ENCODE assay signal across 10 cellular contexts in genomic region chr1:145983959-145984830, GRCh38. TPM values are rescaled to one million over a fixed set of nuclear protein-coding genes. Genes with fewer than 3 reads are reported as not detected.
DNase-seq lines count a peak whose midpoint lies in the region; ATAC-seq and TF ChIP-seq lines count a peak whose summit lies in the region.
"Had no signal": no experiment of that assay in that cellular context is flagged by ENCODE, and none has a peak within 500 bp of the region (broad histone marks: within the 10 kb centered on the region; RNA-seq: fewer than 3 reads in every experiment).

No MANE protein-coding gene starts in this region.

- no peak for DNase-seq in activated naive CD4-positive, alpha-beta T cell treated with Interleukin-2 at 50 U/mL for 16 hours
- DNase-seq in ascending aorta (ENCODE audit: low spot score in 2 of 2) (peak in 1 of 2 donors; percentile 24), myocyte (ENCODE audit: low read depth) (peak; percentile 47), transverse colon (peak; percentile 73), NCI-H1105 treated with DMSO at 0.1 percent for 48 hours (lab: John Stamatoyannopoulos, UW) (no peak)

- TF ChIP-seq CTCF in ascending aorta (IDR thresholded peaks at IDR 0.05) (no peak), transverse colon (IDR thresholded peaks at IDR 0.05) (no peak)

- H3K4me1 ChIP-seq in ascending aorta (peaks cover 30 to 62% of the 10 kb centered on the region in 2 donors), transverse colon (peaks cover 64 to 72% (median 68%) of the 10 kb centered on the region in 4 donors)

- in situ Hi-C loops in transverse colon (cut with MboI; ENCODE audit: low pct_ligation_motif_present in 1 of 4, low pct_unique_long_range_greater_than_20kb in 1 of 4, low sequenced_read_pairs in 3 of 4) = no loop called here

- H3K27ac Mint-ChIP-seq in activated naive CD4-positive, alpha-beta T cell treated with anti-CD3 and anti-CD28 coated beads, Interleukin-2, amount 50 U/mL, for 24 hours = peak overlapping the region; percentile 91

- H3K9me3 ChIP-seq in ascending aorta (no peaks in the 10 kb centered on the region), transverse colon (no peaks in the 10 kb centered on the region)

- no peak for TF ChIP-seq EP300 in transverse colon (IDR thresholded peaks at IDR 0.05; ENCODE audit: low read depth)

- intact Hi-C loops in ascending aorta (cut with DNase I) (no loop called here), transverse colon (cut with DNase I; ENCODE audit: low total_unique reads) (no loop called here)

- no peaks in the 10 kb centered on the region for H3K36me3 Mint-ChIP-seq in activated naive CD4-positive, alpha-beta T cell treated with anti-CD3 and anti-CD28 coated beads, Interleukin-2, amount 50 U/mL, for 24 hours

- no peaks in the 10 kb centered on the region for H3K36me3 ChIP-seq in ascending aorta
- H3K36me3 ChIP-seq in transverse colon = no peaks in the 10 kb centered on the region

- H3K4me1 Mint-ChIP-seq in activated naive CD4-positive, alpha-beta T cell treated with anti-CD3 and anti-CD28 coated beads, Interleukin-2, amount 50 U/mL, for 24 hours = peaks cover 17% of the 10 kb centered on the region

- H3K27me3 Mint-ChIP-seq in activated naive CD4-positive, alpha-beta T cell treated with anti-CD3 and anti-CD28 coated beads, Interleukin-2, amount 50 U/mL, for 24 hours = no peaks in the 10 kb centered on the region

- H3K9me3 Mint-ChIP-seq in activated naive CD4-positive, alpha-beta T cell treated with anti-CD3 and anti-CD28 coated beads, Interleukin-2, amount 50 U/mL, for 24 hours = no peaks in the 10 kb centered on the region

- no peak for ATAC-seq in HG03469 (IDR thresholded peaks at IDR 0.05; ENCODE audit: unreplicated experiment)
- ATAC-seq in GM18502 (IDR thresholded peaks at IDR 0.05; ENCODE audit: poor library complexity, unreplicated experiment) = no peak

- H3K27ac ChIP-seq in ascending aorta (peak overlapping the region; percentile 90 to 98), transverse colon (peak overlapping the region; percentile 97 to 99 (median 98))

- TF ChIP-seq POLR2A in transverse colon (IDR thresholded peaks at IDR 0.05) = no peak

- peak overlapping the region; percentile 49 for H3K4me3 Mint-ChIP-seq in activated naive CD4-positive, alpha-beta T cell treated with anti-CD3 and anti-CD28 coated beads, Interleukin-2, amount 50 U/mL, for 24 hours

- WGBS in transverse colon (ENCODE audit: low coverage in 1 of 2), 2 donors = 65 to 83% methylated on average over 7 to 12 of the region's 12 CpGs

- H3K27me3 ChIP-seq in ascending aorta (no peaks in the 10 kb centered on the region), transverse colon (no peaks in the 10 kb centered on the region)

- H3K4me3 ChIP-seq in ascending aorta (no peak overlapping the region), transverse colon (no peak overlapping the region)

RNA-seq across cellular contexts. Expression of gene TXNIP, which starts 12.2 kb away (rescaled TPM):
- total RNA-seq in ascending aorta = 877 TPM
- total RNA-seq in myocyte = 260 and 398 TPM in 2 replicates
- polyA plus RNA-seq in myocyte (2012) = 233 TPM
- 1,000 to 10,000 TPM in 2 of 4 donors, 100 to 1,000 TPM in 2; 296 to 2,602 (median 982) TPM for total RNA-seq in transverse colon

RNA-seq across cellular contexts. Expression of gene POLR3GL, which starts 19.7 kb away (rescaled TPM):
- total RNA-seq in ascending aorta (22.9 TPM), myocyte (36.0 and 37.3 TPM in 2 replicates), transverse colon (10 to 100 TPM in 3 of 4 donors, 1 to 10 TPM in 1; 1.2 to 23.7 (median 14.4) TPM)
- 60.7 TPM for polyA plus RNA-seq in myocyte (2012)

RNA-seq across cellular contexts. Expression of gene ANKRD34A, which starts 19.8 kb away (rescaled TPM):
- total RNA-seq in ascending aorta (13.6 TPM), myocyte (1.6 and 2.5 TPM in 2 replicates), transverse colon (1 to 10 TPM in 1 of 4 donors, under 1 TPM in 2, not detected in 1; 0.41 to 4.1 (median 0.64) TPM)
- 3.4 TPM for polyA plus RNA-seq in myocyte (2012)

RNA-seq across cellular contexts. Expression of gene LIX1L, which starts 26.4 kb away (rescaled TPM):
- total RNA-seq in ascending aorta (44.0 TPM), myocyte (24.4 and 24.7 TPM in 2 replicates), transverse colon (10 to 100 TPM in 2 of 4 donors, 1 to 10 TPM in 2; 7.2 to 12.5 (median 9.8) TPM)
- 16.1 TPM for polyA plus RNA-seq in myocyte (2012)

RNA-seq across cellular contexts. Expression of gene HJV, which starts 37.3 kb away (rescaled TPM):
- not detected for total RNA-seq in ascending aorta
- 184 and 334 TPM in 2 replicates for total RNA-seq in myocyte
- polyA plus RNA-seq in myocyte (2012) = 35.7 TPM
- total RNA-seq in transverse colon = under 1 TPM in 1 of 4 donors, not detected in 3; 0.27 TPM
- total RNA-seq: HT-29, NCI-H460 had no signal

Comparison
In these comparisons a context has a peak if more than half of its experiments do, and no peak if none do; other contexts are left out.
1. DNase-seq: peak in myocyte (single experiment) and transverse colon (single experiment); none in activated naive CD4-positive, alpha-beta T cell treated with Interleukin-2 at 50 U/mL for 16 hours (single experiment) and NCI-H1105 treated with DMSO at 0.1 percent for 48 hours (single experiment).